ENCODE assay signal across 31 cellular contexts in the genomic region with DNA sequence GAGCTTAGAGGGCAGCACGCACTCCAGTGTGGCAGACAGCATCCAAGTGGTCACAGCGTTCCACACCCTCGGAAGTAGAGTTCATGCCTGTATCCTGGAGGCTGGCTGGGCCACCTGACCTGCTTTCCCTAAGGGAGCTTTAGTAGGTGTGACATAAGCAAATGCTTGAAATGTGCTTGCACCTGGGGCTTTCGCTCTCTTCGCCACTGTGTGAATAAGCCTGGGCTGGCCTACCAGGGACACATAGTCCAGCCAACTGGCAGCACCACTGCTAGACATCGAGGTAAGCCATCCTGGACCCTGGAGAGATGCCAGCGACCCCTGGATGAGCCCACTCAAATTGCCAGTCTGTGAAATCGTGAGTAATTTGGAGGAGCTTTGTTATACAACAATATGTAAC. TPM values are rescaled to one million over a fixed set of nuclear protein-coding genes. Genes with fewer than 3 reads are reported as not detected.
"Had no signal": no experiment of that assay in that cellular context is flagged by ENCODE, and none has a peak within 500 bp of the region (broad histone marks: within the 10 kb centered on the region; RNA-seq: fewer than 3 reads in every experiment).

No MANE protein-coding gene starts in this region.

- H3K27me3 ChIP-seq: ovary, transverse colon, upper lobe of left lung had no signal

- H3K27ac Mint-ChIP-seq: immature natural killer cell; naive thymus-derived CD4-positive, alpha-beta T cell; natural killer cell treated with Interleukin-12 subunit alpha and Interleukin-12 subunit beta and Interleukin-15 and Interleukin-18, amount 100 ng/mL, for 72 hours; stimulated activated memory B cell treated with anti-CD40 and anti-IgM and Interleukin-4, amounts not matched to agents 10 μg/mL and 1 μg/mL and 100 μg/mL, for 72 hours; stimulated activated naive CD8-positive, alpha-beta T cell treated with anti-CD3 and anti-CD28 coated beads, Interleukin-15, amount 100 ng/mL, for 72 hours had no signal

- ATAC-seq: mucosa of descending colon; naive thymus-derived CD4-positive, alpha-beta T cell; natural killer cell treated with Interleukin-12 subunit alpha and Interleukin-12 subunit beta and Interleukin-15 and Interleukin-18, amount 100 ng/mL, for 72 hours; right cardiac atrium; sciatic nerve; stimulated activated memory B cell treated with anti-CD40 and anti-IgM and Interleukin-4, amounts not matched to agents 10 μg/mL and 1 μg/mL and 100 μg/mL, for 72 hours; stimulated activated naive CD8-positive, alpha-beta T cell treated with anti-CD3 and anti-CD28 coated beads, Interleukin-15, amount 100 ng/mL, for 72 hours had no signal

- H3K4me1 ChIP-seq: left ventricle myocardium inferior, prostate gland, transverse colon, upper lobe of left lung had no signal

- H3K4me1 Mint-ChIP-seq: immature natural killer cell; naive thymus-derived CD4-positive, alpha-beta T cell; stimulated activated memory B cell treated with anti-CD40 and anti-IgM and Interleukin-4, amounts not matched to agents 10 μg/mL and 1 μg/mL and 100 μg/mL, for 72 hours; stimulated activated naive CD8-positive, alpha-beta T cell treated with anti-CD3 and anti-CD28 coated beads, Interleukin-15, amount 100 ng/mL, for 72 hours had no signal

- H3K27ac ChIP-seq: left ventricle myocardium inferior, ovary, prostate gland, transverse colon, upper lobe of left lung had no signal

- DNase-seq: hypothalamus; immature natural killer cell; kidney; left ventricle myocardium inferior; mesendoderm; midbrain; mucosa of descending colon; naive thymus-derived CD4-positive, alpha-beta T cell; retina; right cardiac atrium; small intestine; stimulated activated CD4-positive, alpha-beta T cell treated with anti-CD3 and anti-CD28 coated beads, Interleukin-1b, Interleukin-23, amount 100 ng/mL, for 48 hours; stimulated activated CD4-positive, alpha-beta T cell treated with anti-CD3 and anti-CD28 coated beads, Interleukin-2, amount 100 ng/mL, for 48 hours; stimulated activated CD4-positive, alpha-beta T cell treated with anti-CD3 and anti-CD28 coated beads, Interleukin-4, amount 100 ng/mL, for 4 hours; stimulated activated CD8-positive, alpha-beta memory T cell treated with anti-CD3 and anti-CD28 coated beads, Interleukin-4, amount 100 ng/mL, for 48 hours; stimulated activated naive CD4-positive, alpha-beta T cell treated with Interleukin-2 at 50 U/mL for 16 hours; stimulated activated naive CD8-positive, alpha-beta T cell treated with anti-CD3 and anti-CD28 coated beads, Interleukin-15, amount 100 ng/mL, for 72 hours; substantia nigra; transverse colon; upper lobe of left lung had no signal

- H3K4me3 ChIP-seq: left ventricle myocardium inferior, lung, mucosa of descending colon, ovary, prostate gland, transverse colon, upper lobe of left lung had no signal

- H3K9me3 Mint-ChIP-seq: natural killer cell treated with Interleukin-12 subunit alpha and Interleukin-12 subunit beta and Interleukin-15 and Interleukin-18, amount 100 ng/mL, for 72 hours had no signal

- H3K4me3 Mint-ChIP-seq: immature natural killer cell; naive thymus-derived CD4-positive, alpha-beta T cell; natural killer cell treated with Interleukin-12 subunit alpha and Interleukin-12 subunit beta and Interleukin-15 and Interleukin-18, amount 100 ng/mL, for 72 hours; stimulated activated memory B cell treated with anti-CD40 and anti-IgM and Interleukin-4, amounts not matched to agents 10 μg/mL and 1 μg/mL and 100 μg/mL, for 72 hours; stimulated activated naive CD8-positive, alpha-beta T cell treated with anti-CD3 and anti-CD28 coated beads, Interleukin-15, amount 100 ng/mL, for 72 hours had no signal

- H3K36me3 ChIP-seq: left ventricle myocardium inferior, ovary, prostate gland, transverse colon, upper lobe of left lung had no signal

- H3K36me3 Mint-ChIP-seq: immature natural killer cell had no signal

- H3K9me3 ChIP-seq: mucosa of descending colon, prostate gland, transverse colon had no signal

RNA-seq across cellular contexts. Expression of a gene that starts 24.9 kb away (rescaled TPM):
- total RNA-seq: kidney; lung; mucosa of descending colon; myocyte; naive thymus-derived CD4-positive, alpha-beta T cell; natural killer cell treated with Interleukin-12 subunit alpha and Interleukin-12 subunit beta and Interleukin-15 and Interleukin-18, amount 100 ng/mL, for 72 hours; omental fat pad; sciatic nerve; temporal lobe; transverse colon; urinary bladder had no signal
- polyA plus RNA-seq: immature natural killer cell; naive thymus-derived CD4-positive, alpha-beta T cell; neural cell; ovary; right cardiac atrium; urinary bladder had no signal
